In the genomic region with DNA sequence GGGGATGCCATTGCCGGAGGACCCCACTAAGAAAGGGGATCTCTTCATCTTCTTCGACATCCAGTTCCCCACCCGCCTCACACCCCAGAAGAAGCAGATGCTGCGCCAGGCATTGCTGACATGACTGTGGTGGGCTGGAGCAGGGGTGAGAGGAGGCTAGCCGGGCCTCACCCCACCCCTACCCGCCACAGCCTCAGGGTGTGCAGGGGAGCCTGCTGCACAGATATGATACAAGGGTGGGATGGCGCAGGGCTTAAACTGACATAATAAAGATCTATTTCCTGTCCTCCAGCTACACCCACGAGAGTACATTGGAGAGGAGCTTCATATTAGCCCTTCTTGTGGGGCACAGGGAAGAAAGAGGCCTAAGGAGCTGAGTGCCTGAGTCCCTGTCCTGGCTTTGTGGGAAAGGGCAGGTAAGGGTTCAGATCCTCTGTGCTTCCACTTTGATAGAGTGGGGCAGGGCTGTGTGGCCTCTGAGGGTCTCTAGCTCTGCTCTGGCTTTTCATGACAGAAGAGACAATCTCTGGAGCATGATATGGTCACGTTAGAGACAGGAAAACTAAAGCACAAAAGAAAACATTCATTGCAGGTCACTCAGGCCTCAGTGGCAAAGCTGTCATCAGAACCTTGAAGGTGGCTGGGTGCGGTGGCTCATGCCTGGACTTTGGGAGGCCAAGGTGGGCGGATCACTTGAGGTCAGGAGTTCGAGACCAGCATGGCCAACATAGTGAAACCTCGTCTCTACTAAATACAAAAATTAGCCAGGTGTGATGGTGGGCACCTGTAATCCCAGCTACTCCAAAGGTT, we compare ENCODE assay signal across 12 cellular contexts. TPM values are rescaled to one million over a fixed set of nuclear protein-coding genes. Genes with fewer than 3 reads are reported as not detected.
DNase-seq lines count a peak whose midpoint lies in the region; ATAC-seq and TF ChIP-seq lines count a peak whose summit lies in the region.
"Had no signal": no experiment of that assay in that cellular context is flagged by ENCODE, and none has a peak within 500 bp of the region (broad histone marks: within the 10 kb centered on the region; RNA-seq: fewer than 3 reads in every experiment).

No MANE protein-coding gene starts in this region.

- peak; percentile 17 for ATAC-seq in activated CD8-positive, alpha-beta T cell treated with anti-CD3 and anti-CD28 coated beads, Interleukin-2, amount 10 ng/mL, durations not matched to agents 7 days and 5 days
- ATAC-seq in mucosa of descending colon (peak; percentile 11), heart right ventricle (no peak)

- H3K4me1 Mint-ChIP-seq in activated CD8-positive, alpha-beta T cell treated with anti-CD3 and anti-CD28 coated beads, Interleukin-2, amount 10 ng/mL, durations not matched to agents 7 days and 5 days (ENCODE audit: low read depth), result peaks cover 68% of the 10 kb centered on the region
- no peaks in the 10 kb centered on the region for H3K4me1 Mint-ChIP-seq in endothelial cell (ENCODE audit: unreplicated experiment)

- H3K9me3 ChIP-seq in mucosa of descending colon, result no peaks in the 10 kb centered on the region
- no peaks in the 10 kb centered on the region for H3K9me3 ChIP-seq in heart right ventricle
- H3K9me3 ChIP-seq: adrenal gland had no signal

- DNase-seq in D341Med (ENCODE audit: low spot score) (peak; percentile 25), HUDEP-2 (lab: John Stamatoyannopoulos, UW; ENCODE audit: unreplicated experiment in 76 of 76) (peak in 54 of 76 experiments; percentile 13 to 71 (median 47)), mucosa of descending colon (peak in 1 of 3 donors; percentile 28), H4 (ENCODE audit: low spot score) (no peak), amniotic stem cell (lab: John Stamatoyannopoulos, UW) (no peak), heart right ventricle (no peak), endothelial cell (ENCODE audit: low spot score) (no peak)
- DNase-seq in activated CD8-positive, alpha-beta T cell treated with anti-CD3 and anti-CD28 coated beads, Interleukin-2, amount 10 ng/mL, durations not matched to agents 7 days and 5 days, result peak; percentile 56
- DNase-seq: adrenal gland, NCI-H2081, retina had no signal

- H3K36me3 ChIP-seq in mucosa of descending colon (ENCODE audit: low read depth) (no peaks in the 10 kb centered on the region), heart right ventricle (peaks cover 0 to 14% (median 0%) of the 10 kb centered on the region in 9 donors)

- CTCF ChIA-PET in activated CD8-positive, alpha-beta T cell treated with anti-CD3 and anti-CD28 coated beads, Interleukin-2, amount 10 ng/mL, durations not matched to agents 7 days and 5 days (lab: Charles Lee), result interaction anchor here (0.8 to 2.2 kb wide), 2 partner anchors 11 to 285 kb away, joined by 4 to 17 read pairs; a partner anchor contains a TSS

- H3K36me3 Mint-ChIP-seq in activated CD8-positive, alpha-beta T cell treated with anti-CD3 and anti-CD28 coated beads, Interleukin-2, amount 10 ng/mL, durations not matched to agents 7 days and 5 days (ENCODE audit: low read depth), result peaks cover 18% of the 10 kb centered on the region
- no peaks in the 10 kb centered on the region for H3K36me3 Mint-ChIP-seq in endothelial cell (ENCODE audit: low read depth, unreplicated experiment)

- POLR2A ChIA-PET in activated CD8-positive, alpha-beta T cell treated with anti-CD3 and anti-CD28 coated beads, Interleukin-2, amount 10 ng/mL, durations not matched to agents 7 days and 5 days (lab: Charles Lee), result interaction anchor here (0.6 to 9.5 kb wide), 8 partner anchors 11 to 201 kb away, joined by 3 to 135 read pairs (median 3); a partner anchor contains a TSS

- peak overlapping the region in 1 of 10 donors; percentile 47 for H3K27ac ChIP-seq in heart right ventricle
- H3K27ac ChIP-seq: adrenal gland had no signal

- H3K4me1 ChIP-seq in mucosa of descending colon (ENCODE audit: low read depth) (peaks cover 17% of the 10 kb centered on the region), heart right ventricle (peaks cover 0 to 29% (median 6%) of the 10 kb centered on the region in 9 donors)
- H3K4me1 ChIP-seq: adrenal gland had no signal

- no peaks in the 10 kb centered on the region for H3K9me3 Mint-ChIP-seq in activated CD8-positive, alpha-beta T cell treated with anti-CD3 and anti-CD28 coated beads, Interleukin-2, amount 10 ng/mL, durations not matched to agents 7 days and 5 days (ENCODE audit: insufficient read depth)
- H3K9me3 Mint-ChIP-seq in endothelial cell (ENCODE audit: unreplicated experiment), result no peaks in the 10 kb centered on the region

- no peak overlapping the region for H3K4me3 Mint-ChIP-seq in activated CD8-positive, alpha-beta T cell treated with anti-CD3 and anti-CD28 coated beads, Interleukin-2, amount 10 ng/mL, durations not matched to agents 7 days and 5 days
- H3K4me3 Mint-ChIP-seq in endothelial cell (ENCODE audit: unreplicated experiment), result no peak overlapping the region

- peak overlapping the region; percentile 80 for H3K27ac Mint-ChIP-seq in activated CD8-positive, alpha-beta T cell treated with anti-CD3 and anti-CD28 coated beads, Interleukin-2, amount 10 ng/mL, durations not matched to agents 7 days and 5 days
- H3K27ac Mint-ChIP-seq in endothelial cell (ENCODE audit: unreplicated experiment), result no peak overlapping the region

- H3K27me3 Mint-ChIP-seq in activated CD8-positive, alpha-beta T cell treated with anti-CD3 and anti-CD28 coated beads, Interleukin-2, amount 10 ng/mL, durations not matched to agents 7 days and 5 days (ENCODE audit: low read depth), result no peaks in the 10 kb centered on the region
- H3K27me3 Mint-ChIP-seq in endothelial cell (ENCODE audit: unreplicated experiment), result peaks cover 13% of the 10 kb centered on the region

- H3K27me3 ChIP-seq in heart right ventricle, result no peaks in the 10 kb centered on the region
- H3K27me3 ChIP-seq: adrenal gland had no signal

- WGBS in heart right ventricle, 2 donors, result 79 to 84% methylated on average over 13 of the region's 13 CpGs

- H3K4me3 ChIP-seq in mucosa of descending colon, result no peak overlapping the region
- no peak overlapping the region for H3K4me3 ChIP-seq in heart right ventricle
- H3K4me3 ChIP-seq: adrenal gland, lung had no signal

- TF ChIP-seq CTCF in mucosa of descending colon (IDR thresholded peaks at IDR 0.05) (no peak), heart right ventricle (IDR thresholded peaks at IDR 0.05) (no peak), endothelial cell (IDR thresholded peaks at IDR 0.05; ENCODE audit: unreplicated experiment) (no peak)

- intact Hi-C loops in mucosa of descending colon (cut with DNase I, micrococcal nuclease) (no loop called here), heart right ventricle (cut with DNase I) (loop anchor here in 8 of 10 donors (10.0 kb wide), 6 partner anchors 55 to 125 kb away; no protein-coding TSS in a partner anchor)

RNA-seq across cellular contexts. Expression of a gene that starts 12.4 kb away (rescaled TPM):
- total RNA-seq in activated CD8-positive, alpha-beta T cell treated with anti-CD3 and anti-CD28 coated beads, Interleukin-2, amount 10 ng/mL, durations not matched to agents 7 days and 5 days, result 100 to 1,000 TPM; 205 to 218 TPM
- total RNA-seq in mucosa of descending colon, result 10 to 100 TPM; 36.4 to 61.3 (median 39.9) TPM
- 0.35 and 3.7 TPM in 2 replicates for total RNA-seq in H4 (2014; rRNA removed; shearing (Covaris generic))
- 10 to 100 TPM; 11.8 to 73.3 (median 18.1) TPM for total RNA-seq in heart right ventricle
- polyA plus RNA-seq in heart right ventricle, result 10 to 100 TPM; 10.2 to 18.4 TPM
- total RNA-seq in endothelial cell (ENCODE audit: unreplicated experiment), result 12.8 TPM

RNA-seq across cellular contexts. Expression of a gene that starts 19.4 kb away (rescaled TPM):
- total RNA-seq in activated CD8-positive, alpha-beta T cell treated with anti-CD3 and anti-CD28 coated beads, Interleukin-2, amount 10 ng/mL, durations not matched to agents 7 days and 5 days, result not detected
- not detected for total RNA-seq in mucosa of descending colon
- total RNA-seq in H4 (2014; rRNA removed; shearing (Covaris generic)), result not detected in 2 replicates
- not detected for total RNA-seq in heart right ventricle
- polyA plus RNA-seq in heart right ventricle, result not detected
- total RNA-seq in endothelial cell (ENCODE audit: unreplicated experiment), result 0.36 TPM

RNA-seq across cellular contexts. Expression of a gene that starts 38.7 kb away (rescaled TPM):
- total RNA-seq in activated CD8-positive, alpha-beta T cell treated with anti-CD3 and anti-CD28 coated beads, Interleukin-2, amount 10 ng/mL, durations not matched to agents 7 days and 5 days, result 1 to 10 TPM; 2.9 TPM
- total RNA-seq in mucosa of descending colon (1 to 10 TPM in 2 of 3 donors, under 1 TPM in 1; 0.90 to 2.8 (median 2.2) TPM), heart right ventricle (10 to 100 TPM in 1 of 10 donors, 1 to 10 TPM in 7, under 1 TPM in 2; 0.61 to 12.6 (median 1.6) TPM), endothelial cell (ENCODE audit: unreplicated experiment) (1.6 TPM)
- total RNA-seq in H4 (2014; rRNA removed; shearing (Covaris generic)), result not detected in 2 replicates
- 1 to 10 TPM in 1 of 2 donors, under 1 TPM in 1; 0.83 to 3.5 TPM for polyA plus RNA-seq in heart right ventricle

Comparison
In these comparisons a context has a peak if more than half of its experiments do, and no peak if none do; other contexts are left out.
1. DNase-seq: peak in D341Med (single experiment), HUDEP-2 (54 of 76) and activated CD8-positive, alpha-beta T cell treated with anti-CD3 and anti-CD28 coated beads, Interleukin-2, amount 10 ng/mL, durations not matched to agents 7 days and 5 days (single experiment); none in H4 (single experiment), amniotic stem cell (single experiment), heart right ventricle (0 of 2) and endothelial cell (single experiment).
2. ATAC-seq: peak in activated CD8-positive, alpha-beta T cell treated with anti-CD3 and anti-CD28 coated beads, Interleukin-2, amount 10 ng/mL, durations not matched to agents 7 days and 5 days (single experiment) and mucosa of descending colon (single experiment); none in heart right ventricle (0 of 8).
3. intact Hi-C loops: an anchor here in heart right ventricle (10.0 kb wide); none called in mucosa of descending colon.